ENCODE assay signal across 27 cellular contexts in genomic region chr1:62357916-62358315, GRCh38.
"Had no signal": no experiment of that assay in that cellular context is flagged by ENCODE, and none has a peak within 500 bp of the region (broad histone marks: within the 10 kb centered on the region; RNA-seq: fewer than 3 reads in every experiment).

No MANE protein-coding gene starts in this region.

- H3K27ac Mint-ChIP-seq: stimulated activated effector memory CD8-positive, alpha-beta T cell treated with anti-CD3 and anti-CD28 coated beads, Interleukin-12 subunit alpha, Interleukin-12 subunit beta, amount 100 ng/mL, for 72 hours; stimulated activated memory B cell treated with anti-CD40 and anti-IgM and Interleukin-4, amounts not matched to agents 10 μg/mL and 1 μg/mL and 100 μg/mL, for 72 hours; stimulated activated naive B cell treated with anti-CD40 and anti-IgM and Interleukin-4, amounts not matched to agents 10 μg/mL and 1 μg/mL and 100 μg/mL, for 72 hours; stimulated activated naive CD8-positive, alpha-beta T cell treated with anti-CD3 and anti-CD28 coated beads, Interleukin-15, amount 100 ng/mL, for 72 hours; stimulated activated naive CD8-positive, alpha-beta T cell treated with anti-CD3 and anti-CD28 coated beads, Interleukin-15, Interleukin-2, amounts not matched to agents 100 ng/mL and 50 ng/mL, for 24 hours; type B pancreatic cell had no signal

- H3K36me3 ChIP-seq: stomach, suprapubic skin, thoracic aorta, thyroid gland, tibial artery, tibial nerve, transverse colon, upper lobe of left lung, upper lobe of right lung, uterus, vagina had no signal

- H3K36me3 Mint-ChIP-seq: stimulated activated effector memory CD8-positive, alpha-beta T cell treated with anti-CD3 and anti-CD28 coated beads, Interleukin-12 subunit alpha, Interleukin-12 subunit beta, amount 100 ng/mL, for 72 hours; stimulated activated memory B cell treated with anti-CD40 and anti-IgM and Interleukin-4, amounts not matched to agents 10 μg/mL and 1 μg/mL and 100 μg/mL, for 72 hours; stimulated activated naive B cell treated with anti-CD40 and anti-IgM and Interleukin-4, amounts not matched to agents 10 μg/mL and 1 μg/mL and 100 μg/mL, for 72 hours; type B pancreatic cell had no signal

- ATAC-seq: stimulated activated effector memory CD8-positive, alpha-beta T cell treated with anti-CD3 and anti-CD28 coated beads, Interleukin-12 subunit alpha, Interleukin-12 subunit beta, amount 100 ng/mL, for 72 hours; stimulated activated memory B cell treated with anti-CD40 and anti-IgM and Interleukin-4, amounts not matched to agents 10 μg/mL and 1 μg/mL and 100 μg/mL, for 72 hours; stimulated activated naive B cell treated with anti-CD40 and anti-IgM and Interleukin-4, amounts not matched to agents 10 μg/mL and 1 μg/mL and 100 μg/mL, for 72 hours; stimulated activated naive CD8-positive, alpha-beta T cell treated with anti-CD3 and anti-CD28 coated beads, Interleukin-15, amount 100 ng/mL, for 72 hours; stimulated activated naive CD8-positive, alpha-beta T cell treated with anti-CD3 and anti-CD28 coated beads, Interleukin-15, Interleukin-2, amounts not matched to agents 100 U/mL and 50 U/mL, for 24 hours; upper lobe of right lung had no signal

- H3K27ac ChIP-seq: stomach, suprapubic skin, testis, thoracic aorta, thyroid gland, tibial artery, tibial nerve, transverse colon, upper lobe of left lung, upper lobe of right lung, uterus, vagina had no signal

- H3K4me3 Mint-ChIP-seq: stimulated activated effector memory CD8-positive, alpha-beta T cell treated with anti-CD3 and anti-CD28 coated beads, Interleukin-12 subunit alpha, Interleukin-12 subunit beta, amount 100 ng/mL, for 72 hours; stimulated activated memory B cell treated with anti-CD40 and anti-IgM and Interleukin-4, amounts not matched to agents 10 μg/mL and 1 μg/mL and 100 μg/mL, for 72 hours; stimulated activated naive B cell treated with anti-CD40 and anti-IgM and Interleukin-4, amounts not matched to agents 10 μg/mL and 1 μg/mL and 100 μg/mL, for 72 hours; stimulated activated naive CD8-positive, alpha-beta T cell treated with anti-CD3 and anti-CD28 coated beads, Interleukin-15, amount 100 ng/mL, for 72 hours; stimulated activated naive CD8-positive, alpha-beta T cell treated with anti-CD3 and anti-CD28 coated beads, Interleukin-15, Interleukin-2, amounts not matched to agents 100 ng/mL and 50 ng/mL, for 24 hours; type B pancreatic cell had no signal

- H3K27me3 Mint-ChIP-seq: stimulated activated naive CD8-positive, alpha-beta T cell treated with anti-CD3 and anti-CD28 coated beads, Interleukin-15, amount 100 ng/mL, for 72 hours; stimulated activated naive CD8-positive, alpha-beta T cell treated with anti-CD3 and anti-CD28 coated beads, Interleukin-15, Interleukin-2, amounts not matched to agents 100 ng/mL and 50 ng/mL, for 24 hours had no signal

- H3K4me1 ChIP-seq: suprapubic skin, testis, thyroid gland, tibial artery, tibial nerve, transverse colon, upper lobe of left lung, upper lobe of right lung, uterus, vagina had no signal

- H3K9me3 ChIP-seq: stomach, suprapubic skin, testis, thoracic aorta, thyroid gland, tibial artery, tibial nerve, transverse colon, upper lobe of left lung, upper lobe of right lung, uterus, vagina had no signal

- H3K4me3 ChIP-seq: stomach, suprapubic skin, testis, thoracic aorta, thyroid gland, tibial artery, tibial nerve, transverse colon, upper lobe of left lung, upper lobe of right lung, uterus, vagina had no signal

- DNase-seq: stimulated activated CD4-positive, alpha-beta T cell treated with anti-CD3 and anti-CD28 coated beads, Interleukin-2, amount 100 ng/mL, for 48 hours; stimulated activated CD4-positive, alpha-beta T cell treated with anti-CD3 and anti-CD28 coated beads, Interleukin-4, amount 100 ng/mL, for 1 hour; stimulated activated CD4-positive, alpha-beta T cell treated with anti-CD3 and anti-CD28 coated beads, Interleukin-4, amount 100 ng/mL, for 24 hours; stimulated activated CD4-positive, alpha-beta T cell treated with anti-CD3 and anti-CD28 coated beads, Interleukin-4, amount 100 ng/mL, for 4 hours; stimulated activated CD8-positive, alpha-beta memory T cell treated with anti-CD3 and anti-CD28 coated beads, Interleukin-4, amount 100 ng/mL, for 48 hours; stimulated activated naive B cell treated with anti-CD40 and anti-IgM and Interleukin-4, amounts not matched to agents 10 μg/mL and 1 μg/mL and 100 μg/mL, for 72 hours; stimulated activated naive CD4-positive, alpha-beta T cell; stimulated activated naive CD4-positive, alpha-beta T cell treated with Interleukin-2 at 50 U/mL for 16 hours; stimulated activated naive CD8-positive, alpha-beta T cell treated with anti-CD3 and anti-CD28 coated beads, Interleukin-15, amount 100 ng/mL, for 72 hours; stimulated activated naive CD8-positive, alpha-beta T cell treated with anti-CD3 and anti-CD28 coated beads, Interleukin-15, Interleukin-2, amounts not matched to agents 100 U/mL and 50 U/mL, for 24 hours; stomach; substantia nigra; testis; thyroid gland; tibial artery; transverse colon; upper lobe of left lung; upper lobe of right lung; uterus had no signal

- H3K4me1 Mint-ChIP-seq: stimulated activated effector memory CD8-positive, alpha-beta T cell treated with anti-CD3 and anti-CD28 coated beads, Interleukin-12 subunit alpha, Interleukin-12 subunit beta, amount 100 ng/mL, for 72 hours; stimulated activated memory B cell treated with anti-CD40 and anti-IgM and Interleukin-4, amounts not matched to agents 10 μg/mL and 1 μg/mL and 100 μg/mL, for 72 hours had no signal

- H3K9me3 Mint-ChIP-seq: stimulated activated effector memory CD8-positive, alpha-beta T cell treated with anti-CD3 and anti-CD28 coated beads, Interleukin-12 subunit alpha, Interleukin-12 subunit beta, amount 100 ng/mL, for 72 hours; stimulated activated memory B cell treated with anti-CD40 and anti-IgM and Interleukin-4, amounts not matched to agents 10 μg/mL and 1 μg/mL and 100 μg/mL, for 72 hours; stimulated activated naive CD8-positive, alpha-beta T cell treated with anti-CD3 and anti-CD28 coated beads, Interleukin-15, amount 100 ng/mL, for 72 hours; stimulated activated naive CD8-positive, alpha-beta T cell treated with anti-CD3 and anti-CD28 coated beads, Interleukin-15, Interleukin-2, amounts not matched to agents 100 ng/mL and 50 ng/mL, for 24 hours; type B pancreatic cell had no signal

- H3K27me3 ChIP-seq: stomach, suprapubic skin, testis, thyroid gland, tibial artery, tibial nerve, transverse colon, upper lobe of left lung, upper lobe of right lung, uterus, vagina had no signal
